In genomic region chr6:88209301-88209700, GRCh38 we compare ENCODE assay signal across 33 cellular contexts. TPM values are rescaled to one million over a fixed set of nuclear protein-coding genes. Genes with fewer than 3 reads are reported as not detected.
"Had no signal": no experiment of that assay in that cellular context is flagged by ENCODE, and none has a peak within 500 bp of the region (broad histone marks: within the 10 kb centered on the region; RNA-seq: fewer than 3 reads in every experiment).

No MANE protein-coding gene starts in this region.

- DNase-seq: activated effector memory CD4-positive, alpha-beta T cell treated with anti-CD3 and anti-CD28 coated beads, Interleukin-2, amount 50 U/mL, for 16 hours; activated effector memory CD4-positive, alpha-beta T cell treated with Interleukin-2 at 50 U/mL for 16 hours; activated gamma-delta T cell; activated gamma-delta T cell treated with Interleukin-2 at 50 U/mL for 16 hours; activated naive CD4-positive, alpha-beta T cell; activated naive CD4-positive, alpha-beta T cell treated with anti-CD3 and anti-CD28 coated beads for 36 hours; activated naive CD4-positive, alpha-beta T cell treated with anti-CD3 and anti-CD28 coated beads, Interleukin-2, amount 10 ng/mL, durations not matched to agents 7 days and 5 days; activated naive CD4-positive, alpha-beta T cell treated with anti-CD3 and anti-CD28 coated beads, Interleukin-2, amount 50 U/mL, for 16 hours; activated naive CD4-positive, alpha-beta T cell treated with Interleukin-2 at 50 U/mL for 16 hours; activated naive CD8-positive, alpha-beta T cell treated with anti-CD3 and anti-CD28 coated beads for 36 hours; activated naive CD8-positive, alpha-beta T cell treated with anti-CD3 and anti-CD28 coated beads, Interleukin-2, amount 10 ng/mL, durations not matched to agents 7 days and 5 days; activated naive CD8-positive, alpha-beta T cell treated with anti-CD3 and anti-CD28 coated beads, Interleukin-2, amount 50 U/mL, for 24 hours; activated T-cell treated with anti-CD3 and anti-CD28 coated beads, Interleukin-2, amount 50 U/mL, for 1 hour; activated T-cell treated with anti-CD3 and anti-CD28 coated beads, Interleukin-2, amount 50 U/mL, for 24 hours; activated T-cell treated with anti-CD3 and anti-CD28 coated beads, Interleukin-2, amount 50 U/mL, for 4 hours; activated T-cell treated with anti-CD3 and anti-CD28 coated beads, Interleukin-2, amount 50 U/mL, for 48 hours; activated T-cell treated with anti-CD3 and anti-CD28 coated beads, Interleukin-2, amount 50 U/mL, for 72 hours; adrenal gland; amniotic stem cell; amygdala; anterior cingulate cortex; aorta; body of pancreas; brain microvascular endothelial cell; central memory CD4-positive, alpha-beta T cell had no signal

- ATAC-seq: activated naive CD4-positive, alpha-beta T cell treated with anti-CD3 and anti-CD28 coated beads, Interleukin-2, amount 50 U/mL, for 72 hours; activated naive CD8-positive, alpha-beta T cell treated with anti-CD3 and anti-CD28 coated beads, Interleukin-2, amount 50 U/mL, for 24 hours; activated T-cell treated with anti-CD3 and anti-CD28 coated beads, Interleukin-2, amount 50 U/mL, for 4 hours; activated T-cell treated with anti-CD3 and anti-CD28 coated beads, Interleukin-2, amount 50 U/mL, for 72 hours; activated T-helper 17 cell treated with anti-CD3 and anti-CD28 coated beads, Interleukin-2, amount 50 U/mL, for 72 hours; body of pancreas had no signal

- H3K27me3 ChIP-seq: adrenal gland, ascending aorta, body of pancreas, brain microvascular endothelial cell, breast epithelium, cardiac muscle cell had no signal

- H3K36me3 ChIP-seq: adrenal gland, ascending aorta, brain microvascular endothelial cell, breast epithelium, cardiac muscle cell had no signal

- H3K9me3 ChIP-seq: adrenal gland, ascending aorta, body of pancreas had no signal

- H3K27ac ChIP-seq: adrenal gland, ascending aorta, body of pancreas, brain microvascular endothelial cell, breast epithelium, cardiac muscle cell had no signal

- H3K4me3 ChIP-seq: adrenal gland, ascending aorta, body of pancreas, breast epithelium, cardiac muscle cell had no signal

- H3K4me1 ChIP-seq: adrenal gland, ascending aorta, body of pancreas, breast epithelium had no signal

RNA-seq across cellular contexts. Expression of gene CNR1, which starts 43.2 kb away (rescaled TPM):
- total RNA-seq: activated naive CD4-positive, alpha-beta T cell treated with anti-CD3 and anti-CD28 coated beads for 36 hours; activated naive CD4-positive, alpha-beta T cell treated with anti-CD3 and anti-CD28 coated beads, Interleukin-2, amount 50 U/mL, for 72 hours; activated naive CD8-positive, alpha-beta T cell treated with anti-CD3 and anti-CD28 coated beads for 36 hours; activated naive CD8-positive, alpha-beta T cell treated with anti-CD3 and anti-CD28 coated beads, Interleukin-2, amount 10 ng/mL, durations not matched to agents 7 days and 5 days; activated T-helper 1 cell treated with anti-CD3 and anti-CD28 coated beads, Interleukin-12 subunit alpha, Interleukin-12 subunit beta, Interleukin-2, Interleukin-4 antibody, amounts not matched to agents 30 ng/mL and 10 ng/mL and 1 ng/mL, durations not matched to agents 14 hours and 24 hours and 36 hours; activated T-helper 2 cell treated with anti-CD3 and anti-CD28 coated beads, Interferon-gamma antibody, Interleukin-2, Interleukin-4, amounts not matched to agents 10 μg/mL and 5 μg/mL and 100 μg/mL, durations not matched to agents 14 hours and 24 hours and 36 hours; chondrocyte had no signal
